8 cellular contexts compared by ENCODE assay signal in genomic region chr3:155870133-155870944, GRCh38. TPM values are rescaled to one million over a fixed set of nuclear protein-coding genes. Genes with fewer than 3 reads are reported as not detected.
DNase-seq lines count a peak whose midpoint lies in the region; ATAC-seq and TF ChIP-seq lines count a peak whose summit lies in the region.

Gene GMPS, plus strand, starts transcription at chr3:155870650. Its CDS starts 221 bp downstream, at chr3:155870871.

- DNase-seq in H7 (peak; percentile 98), fibroblast of the aortic adventitia (ENCODE audit: low read depth) (peak; percentile 87), nephron progenitor cell (peak; percentile 97)
- peak; percentile 98 for DNase-seq in activated effector memory CD4-positive, alpha-beta T cell treated with Interleukin-2 at 50 U/mL for 16 hours
- peak; percentile 96 to 98 for DNase-seq in stimulated activated naive CD8-positive, alpha-beta T cell treated with anti-CD3 and anti-CD28 coated beads, Interleukin-15, amount 100 ng/mL, for 72 hours

- peak; percentile 13; the same call in 1 of the 2 replicates for TF ChIP-seq CTCF in Loucy (conservative IDR thresholded peaks at IDR 0.05; ENCODE audit: low read length)
- TF ChIP-seq CTCF in fibroblast of the aortic adventitia (IDR thresholded peaks at IDR 0.05; ENCODE audit: insufficient read depth, low read length): peak; percentile 22
- no peak for TF ChIP-seq CTCF in nephron progenitor cell (IDR thresholded peaks at IDR 0.05)

- H3K36me3 ChIP-seq in ES-I3 (ENCODE audit: insufficient read depth, low read length): no peaks in the 10 kb centered on the region
- H3K36me3 ChIP-seq in H7 (replicated peaks; ENCODE audit: control insufficient read depth, insufficient read depth, low read length): no peaks in the 10 kb centered on the region
- H3K36me3 ChIP-seq in Loucy (ENCODE audit: insufficient read depth, low read length): no peaks in the 10 kb centered on the region

- H3K27me3 Mint-ChIP-seq in nephron progenitor cell (ENCODE audit: low read depth, poor library complexity): no peaks in the 10 kb centered on the region
- H3K27me3 Mint-ChIP-seq in stimulated activated naive CD8-positive, alpha-beta T cell treated with anti-CD3 and anti-CD28 coated beads, Interleukin-15, amount 100 ng/mL, for 72 hours: no peaks in the 10 kb centered on the region

- H3K27me3 ChIP-seq in H7 (ENCODE audit: control insufficient read depth, insufficient read depth, low read length) (no peaks in the 10 kb centered on the region), Loucy (ENCODE audit: insufficient read depth, low read length, poor library complexity, severe bottlenecking) (peaks cover 8% of the 10 kb centered on the region)

- no peaks in the 10 kb centered on the region for H3K9me2 ChIP-seq in Loucy (replicated peaks; ENCODE audit: low read depth, low read length)

- H3K4me1 ChIP-seq in ES-I3 (ENCODE audit: insufficient read depth, low read length) (peaks cover 14% of the 10 kb centered on the region), Loucy (ENCODE audit: insufficient read depth, low read length, poor library complexity, severe bottlenecking) (peaks cover 33% of the 10 kb centered on the region)

- H3K9me3 ChIP-seq in ES-I3 (ENCODE audit: control insufficient read depth, insufficient read depth, low read length) (no peaks in the 10 kb centered on the region), Loucy (ENCODE audit: insufficient read depth, low read depth, low read length) (no peaks in the 10 kb centered on the region)

- H3K9ac ChIP-seq in ES-I3 (ENCODE audit: low read depth, low read length) (peak within 1 kb of the TSS; percentile 82), Loucy (ENCODE audit: low read depth, low read length, poor library complexity, severe bottlenecking) (peak within 1 kb of the TSS; percentile 99)

- ATAC-seq in stimulated activated naive CD8-positive, alpha-beta T cell treated with anti-CD3 and anti-CD28 coated beads, Interleukin-15, amount 100 ng/mL, for 72 hours: peak; percentile 91

- peak within 1 kb of the TSS; percentile 93 for H3K4me3 ChIP-seq in H7 (ENCODE audit: insufficient read depth, low read depth, low read length)
- peak within 1 kb of the TSS; percentile 94 for H3K4me3 ChIP-seq in Loucy (ENCODE audit: low read length, poor library complexity, severe bottlenecking)
- peak within 1 kb of the TSS; percentile 89 for H3K4me3 ChIP-seq in fibroblast of the aortic adventitia (ENCODE audit: low read depth, low read length)

- H3K9me3 Mint-ChIP-seq in nephron progenitor cell: no peaks in the 10 kb centered on the region
- H3K9me3 Mint-ChIP-seq in stimulated activated naive CD8-positive, alpha-beta T cell treated with anti-CD3 and anti-CD28 coated beads, Interleukin-15, amount 100 ng/mL, for 72 hours: no peaks in the 10 kb centered on the region

- H3K4me3 Mint-ChIP-seq in nephron progenitor cell: peak within 1 kb of the TSS; percentile 99
- peak within 1 kb of the TSS; percentile 90 to 95 for H3K4me3 Mint-ChIP-seq in stimulated activated naive CD8-positive, alpha-beta T cell treated with anti-CD3 and anti-CD28 coated beads, Interleukin-15, amount 100 ng/mL, for 72 hours

- H3F3A ChIP-seq in Loucy (ENCODE audit: low read depth): no peaks in the 10 kb centered on the region

- H3K4me2 ChIP-seq in Loucy (ENCODE audit: low read depth, low read length, poor library complexity, severe bottlenecking): peak within 1 kb of the TSS; percentile 95

- peak within 1 kb of the TSS; percentile 99 for H3K27ac Mint-ChIP-seq in nephron progenitor cell
- peak within 1 kb of the TSS; percentile 88 to 95 for H3K27ac Mint-ChIP-seq in stimulated activated naive CD8-positive, alpha-beta T cell treated with anti-CD3 and anti-CD28 coated beads, Interleukin-15, amount 100 ng/mL, for 72 hours

- peaks cover 35% of the 10 kb centered on the region for H3K4me1 Mint-ChIP-seq in nephron progenitor cell
- H3K4me1 Mint-ChIP-seq in stimulated activated naive CD8-positive, alpha-beta T cell treated with anti-CD3 and anti-CD28 coated beads, Interleukin-15, amount 100 ng/mL, for 72 hours: peaks cover 17% of the 10 kb centered on the region

- peaks cover 48% of the 10 kb centered on the region for H3K79me2 ChIP-seq in Loucy (ENCODE audit: insufficient read depth, low read length)

- peaks cover 17% of the 10 kb centered on the region for H3K36me3 Mint-ChIP-seq in nephron progenitor cell (ENCODE audit: low read depth)

- H4K20me1 ChIP-seq in Loucy (ENCODE audit: insufficient read depth, low read length, poor library complexity, severe bottlenecking): peaks cover 45% of the 10 kb centered on the region

- TF ChIP-seq POLR2A in Raji (IDR thresholded peaks at IDR 0.05; ENCODE audit: insufficient read depth, low read depth, low read length): peak; percentile 82

- peak within 1 kb of the TSS; percentile 95 for H2AFZ ChIP-seq in Loucy (ENCODE audit: low read length)

RNA-seq across cellular contexts. Expression of gene GMPS, which starts in this region (rescaled TPM):
- 86.5 and 116 TPM in 2 replicates for total RNA-seq in H7 (2014; rRNA removed; shearing (Covaris generic))
- total RNA-seq in fibroblast of the aortic adventitia (ENCODE audit: low replicate concordance): 87.5 and 88.1 TPM in 2 replicates

Comparison
In these comparisons a context has a peak if more than half of its experiments do, and no peak if none do; other contexts are left out.
1. Peak in every context shown above with its lines: DNase-seq, ATAC-seq and H3K4me3 ChIP-seq.